In genomic region chr7:66845382-66846095, GRCh38 we compare ENCODE assay signal across 8 cellular contexts.
DNase-seq lines count a peak whose midpoint lies in the region; ATAC-seq and TF ChIP-seq lines count a peak whose summit lies in the region.

No MANE protein-coding gene starts in this region.

- no peaks in the 10 kb centered on the region for H3K27me3 ChIP-seq in OCI-LY3 (ENCODE audit: low read depth, low read length)
- H3K27me3 ChIP-seq in endodermal cell (ENCODE audit: control insufficient read depth, insufficient read depth, low read length, poor library complexity, severe bottlenecking), result no peaks in the 10 kb centered on the region
- H3K27me3 ChIP-seq in neuronal stem cell (ENCODE audit: control insufficient read depth in 3 of 3, insufficient read depth in 3 of 3, low read depth in 1 of 3, low read length in 3 of 3), result no peaks in the 10 kb centered on the region

- no peak for DNase-seq in CD14-positive monocyte (ENCODE audit: low spot score)
- DNase-seq in endodermal cell, result peak; percentile 63
- DNase-seq in neuronal stem cell (ENCODE audit: low spot score), result no peak
- no peak for DNase-seq in middle frontal gyrus (ENCODE audit: extremely low spot score, low spot score)
- DNase-seq in AG20443 (ENCODE audit: low spot score), result no peak
- DNase-seq in NCI-H1048 (lab: John Stamatoyannopoulos, UW), result no peak

- H4K8ac ChIP-seq in neuronal stem cell (ENCODE audit: low read depth, low read length), result peak overlapping the region; percentile 76

- TF ChIP-seq CTCF in CD14-positive monocyte (IDR thresholded peaks at IDR 0.05) (no peak), OCI-LY3 (IDR thresholded peaks at IDR 0.05; ENCODE audit: low read depth, low read length) (no peak), endodermal cell (conservative IDR thresholded peaks at IDR 0.05) (no peak)

- H2BK12ac ChIP-seq in neuronal stem cell (ENCODE audit: low read length), result no peak overlapping the region

- H3K27me3 Mint-ChIP-seq in CD14-positive monocyte (ENCODE audit: low read depth in 3 of 3) (peaks cover 0 to 2% (median 2%) of the 10 kb centered on the region in 3 donors), endodermal cell (ENCODE audit: insufficient read depth) (no peaks in the 10 kb centered on the region)

- peak overlapping the region; percentile 76 for H3K18ac ChIP-seq in neuronal stem cell (ENCODE audit: low read length)

- H3K79me2 ChIP-seq in OCI-LY3 (ENCODE audit: low read length), result peaks cover 41% of the 10 kb centered on the region

- H3K4me2 ChIP-seq in OCI-LY3 (ENCODE audit: low read length) (peak overlapping the region; percentile 83), neuronal stem cell (ENCODE audit: insufficient read depth, low read length, poor library complexity, severe bottlenecking) (peak overlapping the region; percentile 71)

- H3K4me3 ChIP-seq in OCI-LY3 (ENCODE audit: low read length), result peak overlapping the region; percentile 88
- H3K4me3 ChIP-seq in endodermal cell (ENCODE audit: low read length), result peak overlapping the region; percentile 92
- peak overlapping the region; percentile 91 to 98 for H3K4me3 ChIP-seq in neuronal stem cell (ENCODE audit: low read length in 2 of 2)

- H3K23ac ChIP-seq in neuronal stem cell (ENCODE audit: low read depth, low read length, poor library complexity), result no peak overlapping the region

- H3K79me1 ChIP-seq in neuronal stem cell (ENCODE audit: low read depth, low read length), result no peaks in the 10 kb centered on the region

- H3K9me3 Mint-ChIP-seq in CD14-positive monocyte, result peaks cover 0 to 2% (median 0%) of the 10 kb centered on the region in 7 donors
- H3K9me3 Mint-ChIP-seq in endodermal cell, result no peaks in the 10 kb centered on the region

- peak overlapping the region; percentile 68 for H2AK5ac ChIP-seq in neuronal stem cell (ENCODE audit: low read depth, low read length)

- H3K14ac ChIP-seq in neuronal stem cell (ENCODE audit: low read length), result no peak overlapping the region

- H3K27ac Mint-ChIP-seq in CD14-positive monocyte (peak overlapping the region; percentile 99 to 100 (median 99)), endodermal cell (peak overlapping the region; percentile 100)

- H3K36me3 ChIP-seq in OCI-LY3 (replicated peaks; ENCODE audit: low read depth, low read length) (peaks cover 5% of the 10 kb centered on the region), endodermal cell (ENCODE audit: control insufficient read depth, insufficient read depth, low read length) (no peaks in the 10 kb centered on the region), neuronal stem cell (replicated peaks in 1 of 2; ENCODE audit: control insufficient read depth in 2 of 2, insufficient read depth in 2 of 2, low read length in 2 of 2) (no peaks in the 10 kb centered on the region)

- H3K4me1 Mint-ChIP-seq in CD14-positive monocyte (peaks cover 38% of the 10 kb centered on the region), endodermal cell (peaks cover 22% of the 10 kb centered on the region)

- no peak overlapping the region for H2BK15ac ChIP-seq in neuronal stem cell (ENCODE audit: low read length)

- H4K20me1 ChIP-seq in OCI-LY3 (ENCODE audit: insufficient read depth, low read length), result no peaks in the 10 kb centered on the region

- WGBS in endodermal cell (ENCODE audit: insufficient coverage in 1 of 2, insufficient read length in 1 of 2), 2 experiments, result 84 to 88% methylated on average over 15 to 19 of the region's 19 CpGs
- WGBS in neuronal stem cell (ENCODE audit: extremely low coverage in 2 of 2, insufficient read length in 2 of 2, insufficient replicate concordance in 1 of 2), 2 donors, result no CpG with 5 or more reads among the region's 19 CpGs

- no peak overlapping the region for H4K91ac ChIP-seq in neuronal stem cell (ENCODE audit: low read depth, low read length, poor library complexity)

- no peak overlapping the region for H3K4ac ChIP-seq in neuronal stem cell (ENCODE audit: low read length)

- H2BK120ac ChIP-seq in neuronal stem cell (ENCODE audit: low read depth, low read length), result no peak overlapping the region

- intact Hi-C loops in CD14-positive monocyte (cut with micrococcal nuclease), result loop anchor here in 1 of 2 donors (2.0 kb wide), 1 partner anchor 77 kb away; no protein-coding TSS in a partner anchor

- H2BK5ac ChIP-seq in neuronal stem cell (ENCODE audit: low read length), result no peak overlapping the region

- peak overlapping the region; percentile 85 to 87 for H3K4me3 Mint-ChIP-seq in CD14-positive monocyte
- H3K4me3 Mint-ChIP-seq in endodermal cell, result peak overlapping the region; percentile 87

- no peaks in the 10 kb centered on the region for H3K9me3 ChIP-seq in OCI-LY3 (ENCODE audit: insufficient read depth, low read length)
- no peaks in the 10 kb centered on the region for H3K9me3 ChIP-seq in endodermal cell (ENCODE audit: control insufficient read depth, low read length)
- no peaks in the 10 kb centered on the region for H3K9me3 ChIP-seq in neuronal stem cell (replicated peaks in 1 of 2; ENCODE audit: control insufficient read depth in 2 of 2, insufficient read depth in 1 of 2, low read depth in 1 of 2, low read length in 2 of 2)

- H3K27ac ChIP-seq in OCI-LY3 (ENCODE audit: low read length) (peak overlapping the region; percentile 96), endodermal cell (ENCODE audit: low read depth, low read length) (peak overlapping the region; percentile 86), neuronal stem cell (replicated peaks; ENCODE audit: low read length) (no peak overlapping the region)

- H3K4me1 ChIP-seq in OCI-LY3 (ENCODE audit: low read length), result peaks cover 50% of the 10 kb centered on the region
- H3K4me1 ChIP-seq in endodermal cell (ENCODE audit: control insufficient read depth, insufficient read depth, low read length), result no peaks in the 10 kb centered on the region
- H3K4me1 ChIP-seq in neuronal stem cell (ENCODE audit: control insufficient read depth in 2 of 2, insufficient read depth in 1 of 2, low read depth in 1 of 2, low read length in 2 of 2), result peaks cover 2 to 7% of the 10 kb centered on the region in 2 donors

- no peak for ATAC-seq in HG03354 (IDR thresholded peaks at IDR 0.05; ENCODE audit: poor library complexity, severe bottlenecking, unreplicated experiment)

- H3K36me3 Mint-ChIP-seq in CD14-positive monocyte (no peaks in the 10 kb centered on the region), endodermal cell (ENCODE audit: low read depth) (no peaks in the 10 kb centered on the region)

- peak overlapping the region; percentile 96 for H3K9ac ChIP-seq in OCI-LY3 (ENCODE audit: low read length)
- H3K9ac ChIP-seq in endodermal cell (ENCODE audit: extremely low read depth, low read length, poor library complexity, severe bottlenecking), result peak overlapping the region; percentile 96
- peak overlapping the region; percentile 72 for H3K9ac ChIP-seq in neuronal stem cell (ENCODE audit: low read depth, low read length, poor library complexity)

- H2AFZ ChIP-seq in OCI-LY3 (ENCODE audit: low read depth, low read length), result no peak overlapping the region
- H2AFZ ChIP-seq in neuronal stem cell (ENCODE audit: low read length), result peak overlapping the region; percentile 95
